Comparison of ENCODE assay signal across 10 cellular contexts in genomic region chr10:118343115-118343514, GRCh38. TPM values are rescaled to one million over a fixed set of nuclear protein-coding genes. Genes with fewer than 3 reads are reported as not detected.
DNase-seq lines count a peak whose midpoint lies in the region; ATAC-seq, FAIRE-seq and TF ChIP-seq lines count a peak whose summit lies in the region.
"Had no signal": no experiment of that assay in that cellular context is flagged by ENCODE, and none has a peak within 500 bp of the region (broad histone marks: within the 10 kb centered on the region; RNA-seq: fewer than 3 reads in every experiment).

No MANE protein-coding gene starts in this region.

- H3K9me3 Mint-ChIP-seq in activated T-helper 17 cell treated with anti-CD3 and anti-CD28 coated beads, Interleukin-2, amount 50 U/mL, for 72 hours, result no peaks in the 10 kb centered on the region
- no peaks in the 10 kb centered on the region for H3K9me3 Mint-ChIP-seq in memory B cell

- H3K4me3 Mint-ChIP-seq in activated T-helper 17 cell treated with anti-CD3 and anti-CD28 coated beads, Interleukin-2, amount 50 U/mL, for 72 hours, result peak overlapping the region; percentile 87
- no peak overlapping the region for H3K4me3 Mint-ChIP-seq in memory B cell

- peak; percentile 37 for DNase-seq in AG10803 (ENCODE audit: low read depth)
- no peak for DNase-seq in GM19239 (ENCODE audit: insufficient read length, low spot score)
- DNase-seq in memory B cell (ENCODE audit: low spot score in 2 of 2), result no peak
- DNase-seq in T-helper 9 cell, result no peak
- DNase-seq in NCI-H2107 (lab: John Stamatoyannopoulos, UW), result no peak
- DNase-seq: NCI-H510A; stimulated activated CD4-positive, alpha-beta T cell treated with anti-CD3 and anti-CD28 coated beads, Interleukin-2, amount 100 ng/mL, for 48 hours had no signal

- FAIRE-seq in GM19239 (lab: Jason Lieb, UNC), result peak; percentile 59

- no peaks in the 10 kb centered on the region for H3K27me3 Mint-ChIP-seq in activated T-helper 17 cell treated with anti-CD3 and anti-CD28 coated beads, Interleukin-2, amount 50 U/mL, for 72 hours
- no peaks in the 10 kb centered on the region for H3K27me3 Mint-ChIP-seq in memory B cell

- H3K36me3 Mint-ChIP-seq in activated T-helper 17 cell treated with anti-CD3 and anti-CD28 coated beads, Interleukin-2, amount 50 U/mL, for 72 hours (ENCODE audit: low read depth), result peaks cover 31% of the 10 kb centered on the region
- no peaks in the 10 kb centered on the region for H3K36me3 Mint-ChIP-seq in memory B cell

- ATAC-seq in activated T-helper 17 cell treated with anti-CD3 and anti-CD28 coated beads, Interleukin-2, amount 50 U/mL, for 72 hours (replicated peaks), result no peak
- ATAC-seq in memory B cell (ENCODE audit: low read depth) (no peak), HG03571 (IDR thresholded peaks at IDR 0.05; ENCODE audit: unreplicated experiment) (no peak), HG03378 (IDR thresholded peaks at IDR 0.05; ENCODE audit: unreplicated experiment) (no peak)

- no peak overlapping the region for H3K4me3 ChIP-seq in AG10803 (ENCODE audit: low read length)

- H3K27ac Mint-ChIP-seq in activated T-helper 17 cell treated with anti-CD3 and anti-CD28 coated beads, Interleukin-2, amount 50 U/mL, for 72 hours, result peak overlapping the region; percentile 94
- H3K27ac Mint-ChIP-seq in memory B cell, result peak overlapping the region; percentile 91

- H3K4me1 Mint-ChIP-seq in activated T-helper 17 cell treated with anti-CD3 and anti-CD28 coated beads, Interleukin-2, amount 50 U/mL, for 72 hours, result peaks cover 29% of the 10 kb centered on the region
- peaks cover 11% of the 10 kb centered on the region for H3K4me1 Mint-ChIP-seq in memory B cell

- TF ChIP-seq CTCF in AG10803 (conservative IDR thresholded peaks at IDR 0.05; ENCODE audit: low read length), result no peak

RNA-seq across cellular contexts. Expression of gene FAM204A, which starts 1.0 kb away (rescaled TPM):
- total RNA-seq in activated T-helper 17 cell treated with anti-CD3 and anti-CD28 coated beads, Interleukin-2, amount 50 U/mL, for 72 hours, result 10 to 100 TPM; 41.8 to 56.4 TPM
